Comparison of ENCODE assay signal across 1 cellular context in genomic region chr14:101288436-101289229, GRCh38.
A peak's percentile ranks its signal among the peaks of the same experiment; 100 is the strongest.
TF ChIP-seq lines count a peak whose summit lies in the region.

No MANE protein-coding gene starts in this region.

TF ChIP-seq in HepG2, 621 proteins besides CTCF, POLR2A, EP300 and RAD21 (continued from another document and continues in another):
- TF ChIP-seq ZNF138 (CRISPR knock-in tag; IDR thresholded peaks at IDR 0.05; ENCODE audit: low read depth) (no peak), RBM22 (optimal IDR thresholded peaks at IDR 0.05; ENCODE audit: low read length) (no peak), SMC3 (IDR thresholded peaks at IDR 0.05; ENCODE audit: low read length) (peak; percentile 79), PCBP1 (IDR thresholded peaks at IDR 0.05; ENCODE audit: borderline replicate concordance, low read depth, low read length) (no peak), RNF219 (CRISPR knock-in tag; IDR thresholded peaks at IDR 0.05) (peak; percentile 24; the same call in 1 of the 2 replicates), ZNF883 (CRISPR knock-in tag; IDR thresholded peaks at IDR 0.05; ENCODE audit: not compliant biosample characterization) (no peak), XRCC5 (optimal IDR thresholded peaks at IDR 0.05; ENCODE audit: low read length) (no peak), FOXO1 (CRISPR knock-in tag; IDR thresholded peaks at IDR 0.05) (peak; percentile 97), SMYD3 (CRISPR knock-in tag; IDR thresholded peaks at IDR 0.05) (peak; percentile 77), RERE (CRISPR knock-in tag; IDR thresholded peaks at IDR 0.05; ENCODE audit: low read depth) (peak; percentile 91), TEF (CRISPR knock-in tag; IDR thresholded peaks at IDR 0.05) (peak; percentile 36; the same call in 1 of the 2 replicates), SP2 (CRISPR knock-in tag; IDR thresholded peaks at IDR 0.05) (peak; percentile 55; the same call in 1 of the 2 replicates), FOXP1 (IDR thresholded peaks at IDR 0.05) (peak; percentile 48), FOXP1 (CRISPR knock-in tag; IDR thresholded peaks at IDR 0.05) (peak; percentile 94), BCL6 (CRISPR knock-in tag; IDR thresholded peaks at IDR 0.05) (peak; percentile 94), CEBPZ (IDR thresholded peaks at IDR 0.05; ENCODE audit: low read length) (no peak), ZNF101 (CRISPR knock-in tag; IDR thresholded peaks at IDR 0.05; ENCODE audit: borderline replicate concordance, low read depth) (no peak), U2AF1 (optimal IDR thresholded peaks at IDR 0.05; ENCODE audit: low read depth, low read length) (peak; percentile 58), CAMTA2 (CRISPR knock-in tag; IDR thresholded peaks at IDR 0.05; ENCODE audit: borderline replicate concordance) (no peak), ZNF484 (CRISPR knock-in tag; IDR thresholded peaks at IDR 0.05; ENCODE audit: borderline replicate concordance, low read depth) (no peak), SNAPC2 (CRISPR knock-in tag; IDR thresholded peaks at IDR 0.05) (0 out of 2 replicates have a peak, but pooled peaks have one; percentile 55), TMF1 (CRISPR knock-in tag; IDR thresholded peaks at IDR 0.05; ENCODE audit: low read depth) (no peak), THYN1 (CRISPR knock-in tag; IDR thresholded peaks at IDR 0.05; ENCODE audit: borderline replicate concordance, low read depth) (no peak), ZNF124 (CRISPR knock-in tag; IDR thresholded peaks at IDR 0.05) (peak; percentile 75; the same call in 1 of the 2 replicates), KMT2A (CRISPR knock-in tag; IDR thresholded peaks at IDR 0.05) (no peak; the same call in 1 of the 2 replicates), CC2D1A (CRISPR knock-in tag; IDR thresholded peaks at IDR 0.05) (0 out of 2 replicates have a peak, but pooled peaks have one; percentile 88), KDM3A (CRISPR knock-in tag; IDR thresholded peaks at IDR 0.05; ENCODE audit: low read depth) (peak; percentile 89), ZFP62 (CRISPR knock-in tag; IDR thresholded peaks at IDR 0.05) (no peak), SALL2 (CRISPR knock-in tag; IDR thresholded peaks at IDR 0.05) (0 out of 2 replicates have a peak, but pooled peaks have one; percentile 32), ONECUT2 (CRISPR knock-in tag; IDR thresholded peaks at IDR 0.05) (peak; percentile 65), NFIB (CRISPR knock-in tag; IDR thresholded peaks at IDR 0.05; ENCODE audit: borderline replicate concordance) (no peak), ZNF775 (CRISPR knock-in tag; IDR thresholded peaks at IDR 0.05; ENCODE audit: borderline replicate concordance) (no peak), ZNF816 (CRISPR knock-in tag; IDR thresholded peaks at IDR 0.05; ENCODE audit: borderline replicate concordance) (peak; percentile 30; the same call in 1 of the 2 replicates), SRSF9 (IDR thresholded peaks at IDR 0.05; ENCODE audit: borderline replicate concordance, insufficient read depth, low read depth, low read length, poor library complexity, severe bottlenecking) (no peak), EED (CRISPR knock-in tag; IDR thresholded peaks at IDR 0.05) (peak; percentile 56), CEBPG (CRISPR knock-in tag; IDR thresholded peaks at IDR 0.05) (peak; percentile 98), MTA3 (CRISPR knock-in tag; IDR thresholded peaks at IDR 0.05) (no peak), ZBTB7B (CRISPR knock-in tag; IDR thresholded peaks at IDR 0.05) (peak; percentile 97), MAX (IDR thresholded peaks at IDR 0.05) (no peak; the same call in 1 of the 2 replicates), SOX13 (IDR thresholded peaks at IDR 0.05) (peak; percentile 70), SOX13 (CRISPR knock-in tag; conservative IDR thresholded peaks at IDR 0.05 in 1 of 2, IDR thresholded peaks at IDR 0.05 in 1 of 2) (peak in 1 of 2 experiments; percentile 91; a peak in 2 of 4 replicates), CBX1 (IDR thresholded peaks at IDR 0.05; ENCODE audit: low read depth) (peak; percentile 94), NCOA1 (CRISPR knock-in tag; IDR thresholded peaks at IDR 0.05) (peak; percentile 87), ARHGAP35 (CRISPR knock-in tag; IDR thresholded peaks at IDR 0.05; ENCODE audit: borderline replicate concordance) (no peak), SKIL (CRISPR knock-in tag; IDR thresholded peaks at IDR 0.05; ENCODE audit: borderline replicate concordance) (peak; percentile 96), NKX3-1 (CRISPR knock-in tag; IDR thresholded peaks at IDR 0.05) (no peak)
- TF ChIP-seq, protein P1, sequence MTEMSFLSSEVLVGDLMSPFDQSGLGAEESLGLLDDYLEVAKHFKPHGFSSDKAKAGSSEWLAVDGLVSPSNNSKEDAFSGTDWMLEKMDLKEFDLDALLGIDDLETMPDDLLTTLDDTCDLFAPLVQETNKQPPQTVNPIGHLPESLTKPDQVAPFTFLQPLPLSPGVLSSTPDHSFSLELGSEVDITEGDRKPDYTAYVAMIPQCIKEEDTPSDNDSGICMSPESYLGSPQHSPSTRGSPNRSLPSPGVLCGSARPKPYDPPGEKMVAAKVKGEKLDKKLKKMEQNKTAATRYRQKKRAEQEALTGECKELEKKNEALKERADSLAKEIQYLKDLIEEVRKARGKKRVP (CRISPR knock-in tag; IDR thresholded peaks at IDR 0.05): peak in 1 of 2 experiments; percentile 80; a peak in 2 of 4 replicates
- TF ChIP-seq, protein P2, sequence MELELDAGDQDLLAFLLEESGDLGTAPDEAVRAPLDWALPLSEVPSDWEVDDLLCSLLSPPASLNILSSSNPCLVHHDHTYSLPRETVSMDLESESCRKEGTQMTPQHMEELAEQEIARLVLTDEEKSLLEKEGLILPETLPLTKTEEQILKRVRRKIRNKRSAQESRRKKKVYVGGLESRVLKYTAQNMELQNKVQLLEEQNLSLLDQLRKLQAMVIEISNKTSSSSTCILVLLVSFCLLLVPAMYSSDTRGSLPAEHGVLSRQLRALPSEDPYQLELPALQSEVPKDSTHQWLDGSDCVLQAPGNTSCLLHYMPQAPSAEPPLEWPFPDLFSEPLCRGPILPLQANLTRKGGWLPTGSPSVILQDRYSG (CRISPR knock-in tag; IDR thresholded peaks at IDR 0.05): no peak
- TF ChIP-seq, protein P3, sequence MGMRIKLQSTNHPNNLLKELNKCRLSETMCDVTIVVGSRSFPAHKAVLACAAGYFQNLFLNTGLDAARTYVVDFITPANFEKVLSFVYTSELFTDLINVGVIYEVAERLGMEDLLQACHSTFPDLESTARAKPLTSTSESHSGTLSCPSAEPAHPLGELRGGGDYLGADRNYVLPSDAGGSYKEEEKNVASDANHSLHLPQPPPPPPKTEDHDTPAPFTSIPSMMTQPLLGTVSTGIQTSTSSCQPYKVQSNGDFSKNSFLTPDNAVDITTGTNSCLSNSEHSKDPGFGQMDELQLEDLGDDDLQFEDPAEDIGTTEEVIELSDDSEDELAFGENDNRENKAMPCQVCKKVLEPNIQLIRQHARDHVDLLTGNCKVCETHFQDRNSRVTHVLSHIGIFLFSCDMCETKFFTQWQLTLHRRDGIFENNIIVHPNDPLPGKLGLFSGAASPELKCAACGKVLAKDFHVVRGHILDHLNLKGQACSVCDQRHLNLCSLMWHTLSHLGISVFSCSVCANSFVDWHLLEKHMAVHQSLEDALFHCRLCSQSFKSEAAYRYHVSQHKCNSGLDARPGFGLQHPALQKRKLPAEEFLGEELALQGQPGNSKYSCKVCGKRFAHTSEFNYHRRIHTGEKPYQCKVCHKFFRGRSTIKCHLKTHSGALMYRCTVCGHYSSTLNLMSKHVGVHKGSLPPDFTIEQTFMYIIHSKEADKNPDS (CRISPR knock-in tag; IDR thresholded peaks at IDR 0.05): no peak
